ENCODE assay signal across 8 cellular contexts in genomic region chr3:171458056-171458856, GRCh38. TPM values are rescaled to one million over a fixed set of nuclear protein-coding genes. Genes with fewer than 3 reads are reported as not detected.
A peak's percentile ranks its signal among the peaks of the same experiment; 100 is the strongest.
DNase-seq lines count a peak whose midpoint lies in the region; ATAC-seq and TF ChIP-seq lines count a peak whose summit lies in the region.

No MANE protein-coding gene starts in this region.

- H2BK15ac ChIP-seq in mesendoderm (replicated peaks; ENCODE audit: low read depth) = no peak overlapping the region

- peak overlapping the region; percentile 100 for H3K4me3 Mint-ChIP-seq in T-helper 17 cell

- DNase-seq in Caki2 (ENCODE audit: low read depth) (peak; percentile 55), T-helper 17 cell (peak; percentile 44 to 61 (median 48)), cardiac fibroblast (ENCODE audit: low read depth in 2 of 2) (peak in 1 of 2 donors; percentile 15), mesendoderm (peak; percentile 40), SIG-M5 treated with dmso at 0.1 percent for 504 hours (lab: John Stamatoyannopoulos, UW; ENCODE audit: unreplicated experiment) (no peak), SKM-1 treated with dmso at 0.1 percent for 144 hours (lab: John Stamatoyannopoulos, UW; ENCODE audit: unreplicated experiment) (no peak)

- H3K4me1 Mint-ChIP-seq in T-helper 17 cell = peaks cover 55% of the 10 kb centered on the region

- H3K27me3 Mint-ChIP-seq in T-helper 17 cell = no peaks in the 10 kb centered on the region

- H3K4me1 ChIP-seq in mesendoderm (ENCODE audit: control insufficient read depth, low read depth, low read length) = peaks cover 8% of the 10 kb centered on the region
- H3K4me1 ChIP-seq in subcutaneous abdominal adipose tissue (ENCODE audit: control insufficient read depth in 5 of 5, insufficient read depth in 5 of 5, low read length in 5 of 5) = peaks cover 7 to 39% (median 32%) of the 10 kb centered on the region in 5 donors

- ATAC-seq in T-helper 17 cell (peak; percentile 31), GM19035 (IDR thresholded peaks at IDR 0.05; ENCODE audit: unreplicated experiment) (no peak)

- H3K9ac ChIP-seq in mesendoderm (ENCODE audit: low read length) (peak overlapping the region; percentile 60), subcutaneous abdominal adipose tissue (ENCODE audit: low read length in 5 of 5) (no peak overlapping the region)

- peaks cover 8% of the 10 kb centered on the region for H3K36me3 Mint-ChIP-seq in T-helper 17 cell (ENCODE audit: low read depth)

- H3K9me3 ChIP-seq in T-helper 17 cell (ENCODE audit: control insufficient read depth, low read length, poor library complexity, severe bottlenecking) (no peaks in the 10 kb centered on the region), subcutaneous abdominal adipose tissue (ENCODE audit: control insufficient read depth in 5 of 5, low read length in 5 of 5) (no peaks in the 10 kb centered on the region)

- no peak for TF ChIP-seq CTCF in cardiac fibroblast (IDR thresholded peaks at IDR 0.05; ENCODE audit: low read depth, low read length)

- peak overlapping the region; percentile 5 for H3K27ac ChIP-seq in mesendoderm (ENCODE audit: low read depth, low read length)
- no peak overlapping the region for H3K27ac ChIP-seq in subcutaneous abdominal adipose tissue (ENCODE audit: low read depth, low read length)

- no peaks in the 10 kb centered on the region for H3K27me3 ChIP-seq in mesendoderm (ENCODE audit: insufficient read depth, low read length, poor library complexity)
- peaks cover 0 to 10% (median 0%) of the 10 kb centered on the region in 5 donors for H3K27me3 ChIP-seq in subcutaneous abdominal adipose tissue (ENCODE audit: control insufficient read depth in 5 of 5, insufficient read depth in 4 of 5, low read length in 5 of 5)

- no CpG with 5 or more reads among the region's 23 CpGs for WGBS in mesendoderm (ENCODE audit: extremely low coverage, insufficient coverage, low lambda C conversion rate)

- H3K23ac ChIP-seq in mesendoderm (ENCODE audit: low read length) = no peak overlapping the region

- H4K8ac ChIP-seq in mesendoderm (ENCODE audit: low read depth, low read length) = no peak overlapping the region

- no peak overlapping the region for H2AK5ac ChIP-seq in mesendoderm (ENCODE audit: low read length)

- peak overlapping the region; percentile 39 for H3K4me2 ChIP-seq in mesendoderm (ENCODE audit: low read length)

- no peak overlapping the region for H3K4ac ChIP-seq in mesendoderm (ENCODE audit: low read depth, low read length)

- H3K36me3 ChIP-seq in mesendoderm (ENCODE audit: control insufficient read depth, insufficient read depth, low read length) (no peaks in the 10 kb centered on the region), subcutaneous abdominal adipose tissue (ENCODE audit: control insufficient read depth in 5 of 5, insufficient read depth in 5 of 5, low read length in 5 of 5) (no peaks in the 10 kb centered on the region)

- H3K79me2 ChIP-seq in mesendoderm (ENCODE audit: control insufficient read depth, insufficient read depth, low read length) = peaks cover 14% of the 10 kb centered on the region

- H3K18ac ChIP-seq in mesendoderm (ENCODE audit: low read length) = peak overlapping the region; percentile 32

- no peak overlapping the region for H2BK120ac ChIP-seq in mesendoderm (ENCODE audit: low read depth, low read length)

- no peaks in the 10 kb centered on the region for H3K79me1 ChIP-seq in mesendoderm (ENCODE audit: low read length)

- in situ Hi-C loops in Caki2 (cut with HindIII; ENCODE audit: low pct_unique_long_range_greater_than_20kb, low sequenced_read_pairs) = loop anchor here (25.0 kb wide), 1 partner anchor 271 kb away; no protein-coding TSS in a partner anchor

- H3K4me3 ChIP-seq in cardiac fibroblast (replicated peaks in 1 of 2; ENCODE audit: low read depth in 2 of 2, low read length in 2 of 2) (peak overlapping the region; percentile 71 to 86), mesendoderm (ENCODE audit: low read length) (peak overlapping the region; percentile 13), subcutaneous abdominal adipose tissue (ENCODE audit: low read depth in 1 of 5, low read length in 5 of 5) (peak overlapping the region in 4 of 5 donors; percentile 77 to 84 (median 82))

- no peak overlapping the region for H4K5ac ChIP-seq in mesendoderm (ENCODE audit: low read length)

- H3K27ac Mint-ChIP-seq in T-helper 17 cell = peak overlapping the region; percentile 99

- peak overlapping the region; percentile 78 for H3K56ac ChIP-seq in mesendoderm (ENCODE audit: low read length)

- H2BK5ac ChIP-seq in mesendoderm (ENCODE audit: low read length) = no peak overlapping the region

RNA-seq across cellular contexts. Expression of gene TNIK, which starts 1.9 kb away (rescaled TPM):
- 16.6 and 19.1 TPM in 2 replicates for total RNA-seq in Caki2 (2014; rRNA removed; shearing (Covaris generic); ENCODE audit: low replicate concordance)
- 10 to 100 TPM; 96.4 to 98.9 TPM for total RNA-seq in T-helper 17 cell
- 32.3 TPM for polyA plus RNA-seq in mesendoderm (2013, experiment 1 of 2)
- 33.3 TPM for polyA plus RNA-seq in mesendoderm (2013, experiment 2 of 2)

Comparison
In these comparisons a context has a peak if more than half of its experiments do, and no peak if none do; other contexts are left out.
1. DNase-seq: peak in Caki2 (single experiment), T-helper 17 cell (3 of 3) and mesendoderm (single experiment); none in SIG-M5 treated with dmso at 0.1 percent for 504 hours (single experiment) and SKM-1 treated with dmso at 0.1 percent for 144 hours (single experiment).
2. H3K4me3 ChIP-seq: peak in every context shown above with its lines; median percentile 82 in subcutaneous abdominal adipose tissue; 78 in cardiac fibroblast; 13 in mesendoderm.